8 cellular contexts compared by ENCODE assay signal in genomic region chr5:43555895-43556606, GRCh38. TPM values are rescaled to one million over a fixed set of nuclear protein-coding genes. Genes with fewer than 3 reads are reported as not detected.
DNase-seq lines count a peak whose midpoint lies in the region; ATAC-seq and TF ChIP-seq lines count a peak whose summit lies in the region.

No MANE protein-coding gene starts in this region.

- CTCF ChIA-PET in activated naive CD4-positive, alpha-beta T cell treated with anti-CD3 and anti-CD28 coated beads for 36 hours (lab: Charles Lee) = interaction anchor here (0.7 to 1.9 kb wide), 6 partner anchors 44 to 72 kb away, joined by 3 to 12 read pairs (median 3); partner anchors contain the start of genes NNT and TMEM267

- no peaks in the 10 kb centered on the region for H3K9me3 Mint-ChIP-seq in activated naive CD4-positive, alpha-beta T cell treated with anti-CD3 and anti-CD28 coated beads for 36 hours

- H3K4me1 ChIP-seq in Peyer's patch = peaks cover 0 to 32% (median 2%) of the 10 kb centered on the region in 4 donors
- no peaks in the 10 kb centered on the region for H3K4me1 ChIP-seq in ovary (ENCODE audit: insufficient read depth)
- peaks cover 26 to 28% of the 10 kb centered on the region in 2 donors for H3K4me1 ChIP-seq in thyroid gland

- peak overlapping the region; percentile 90 to 96 (median 95) for H3K27ac ChIP-seq in Peyer's patch
- H3K27ac ChIP-seq in ovary = peak overlapping the region; percentile 95 to 97
- H3K27ac ChIP-seq in thyroid gland = peak overlapping the region; percentile 94 to 99 (median 99)

- H3K4me1 Mint-ChIP-seq in activated naive CD4-positive, alpha-beta T cell treated with anti-CD3 and anti-CD28 coated beads for 36 hours (ENCODE audit: low read depth) = peaks cover 18% of the 10 kb centered on the region

- H3K27me3 ChIP-seq in Peyer's patch = no peaks in the 10 kb centered on the region
- H3K27me3 ChIP-seq in ovary = no peaks in the 10 kb centered on the region
- H3K27me3 ChIP-seq in thyroid gland = no peaks in the 10 kb centered on the region

- H3K36me3 ChIP-seq in Peyer's patch = no peaks in the 10 kb centered on the region
- H3K36me3 ChIP-seq in ovary = no peaks in the 10 kb centered on the region
- H3K36me3 ChIP-seq in thyroid gland = peaks cover 2 to 6% of the 10 kb centered on the region in 2 donors

- intact Hi-C loops in activated naive CD4-positive, alpha-beta T cell treated with anti-CD3 and anti-CD28 coated beads for 36 hours (cut with micrococcal nuclease) = loop anchor here (1.0 to 10.0 kb wide), 12 partner anchors 41 to 1219 kb away; partner anchors contain the start of genes C5orf34, NIM1K, NNT and TMEM267
- intact Hi-C loops in Right ventricle myocardium inferior (cut with DNase I) (loop anchor here (1.0 to 5.0 kb wide), 4 partner anchors 39 to 74 kb away; partner anchors contain the start of genes C5orf34, NNT and TMEM267), ovary (cut with DNase I) (loop anchor here in 3 of 4 donors (2.0 to 5.0 kb wide), 3 partner anchors 46 to 74 kb away; partner anchors contain the start of genes NNT (in 3 of the 3) and TMEM267 (in 1 of the 3)), thyroid gland (cut with DNase I) (no loop called here)

- H3K9me3 ChIP-seq in Peyer's patch (no peaks in the 10 kb centered on the region), ovary (no peaks in the 10 kb centered on the region), thyroid gland (no peaks in the 10 kb centered on the region)

- peak overlapping the region; percentile 84 for H3K4me3 Mint-ChIP-seq in activated naive CD4-positive, alpha-beta T cell treated with anti-CD3 and anti-CD28 coated beads for 36 hours

- no peak for TF ChIP-seq EP300 in ovary (IDR thresholded peaks at IDR 0.05)

- H3K4me3 ChIP-seq in Peyer's patch = peak overlapping the region; percentile 73 to 94 (median 86)
- H3K4me3 ChIP-seq in ovary = peak overlapping the region; percentile 88
- H3K4me3 ChIP-seq in thyroid gland (replicated peaks in 1 of 3) = peak overlapping the region; percentile 80 to 84 (median 84)

- H3K36me3 Mint-ChIP-seq in activated naive CD4-positive, alpha-beta T cell treated with anti-CD3 and anti-CD28 coated beads for 36 hours (ENCODE audit: low read depth) = peaks cover 6% of the 10 kb centered on the region

- H3K27me3 Mint-ChIP-seq in activated naive CD4-positive, alpha-beta T cell treated with anti-CD3 and anti-CD28 coated beads for 36 hours (ENCODE audit: low read depth) = peaks cover 3% of the 10 kb centered on the region

- TF ChIP-seq POLR2A in Peyer's patch (IDR thresholded peaks at IDR 0.05) = no peak
- TF ChIP-seq POLR2A in ovary (IDR thresholded peaks at IDR 0.05) = no peak
- no peak for TF ChIP-seq POLR2A in thyroid gland (IDR thresholded peaks at IDR 0.05)

- peak; percentile 52 for ATAC-seq in Right ventricle myocardium inferior

- 0% methylated on average over 41 to 44 of the region's 44 CpGs for WGBS in ovary, 3 donors
- WGBS in thyroid gland, 2 donors = 1 to 2% methylated on average over 13 to 21 of the region's 44 CpGs

- TF ChIP-seq CTCF in Peyer's patch (IDR thresholded peaks at IDR 0.05) (no peak), ovary (IDR thresholded peaks at IDR 0.05) (no peak), thyroid gland (IDR thresholded peaks at IDR 0.05) (no peak)

- DNase-seq in AG08396 (ENCODE audit: low spot score) (peak; percentile 73), GM19238 (ENCODE audit: insufficient read length, low spot score) (peak; percentile 39), HK-2 (ENCODE audit: unreplicated experiment) (peak; percentile 60), Peyer's patch (peak; percentile 66 to 75 (median 71)), Right ventricle myocardium inferior (ENCODE audit: missing footprints) (peak; percentile 81), ovary (peak; percentile 54 to 71 (median 64)), thyroid gland (peak; percentile 67 to 75)
- peak; percentile 65 for DNase-seq in activated naive CD4-positive, alpha-beta T cell treated with anti-CD3 and anti-CD28 coated beads for 36 hours

- peak overlapping the region; percentile 90 for H3K27ac Mint-ChIP-seq in activated naive CD4-positive, alpha-beta T cell treated with anti-CD3 and anti-CD28 coated beads for 36 hours

RNA-seq across cellular contexts. Expression of gene PAIP1, which starts 0.8 kb away (rescaled TPM):
- total RNA-seq in Peyer's patch (10 to 100 TPM; 45.9 to 61.1 (median 48.9) TPM), Right ventricle myocardium inferior (130 TPM), ovary (10 to 100 TPM; 45.3 to 75.8 (median 61.6) TPM), thyroid gland (100 to 1,000 TPM in 1 of 4 donors, 10 to 100 TPM in 3; 84.5 to 105 (median 98.5) TPM)
- total RNA-seq in activated naive CD4-positive, alpha-beta T cell treated with anti-CD3 and anti-CD28 coated beads for 36 hours = 10 to 100 TPM; 41.7 to 42.9 TPM
- polyA plus RNA-seq in ovary = 10 to 100 TPM; 49.7 to 65.9 TPM

RNA-seq across cellular contexts. Expression of gene C5orf34, which starts 41.1 kb away (rescaled TPM):
- total RNA-seq in Peyer's patch = 1 to 10 TPM in 2 of 4 donors, under 1 TPM in 2; 0.47 to 7.4 (median 1.3) TPM
- 10 to 100 TPM; 14.7 to 16.3 TPM for total RNA-seq in activated naive CD4-positive, alpha-beta T cell treated with anti-CD3 and anti-CD28 coated beads for 36 hours
- 0.73 TPM for total RNA-seq in Right ventricle myocardium inferior
- total RNA-seq in ovary = 1 to 10 TPM in 4 of 7 donors, under 1 TPM in 3; 0.48 to 3.8 (median 1.2) TPM
- polyA plus RNA-seq in ovary = 1 to 10 TPM; 1.2 to 2.5 TPM
- total RNA-seq in thyroid gland = 1 to 10 TPM in 3 of 4 donors, under 1 TPM in 1; 0.42 to 2.1 (median 1.6) TPM

RNA-seq across cellular contexts. Expression of gene NNT, which starts 46.9 kb away (rescaled TPM):
- total RNA-seq in Peyer's patch = 10 to 100 TPM; 30.5 to 59.7 (median 44.5) TPM
- total RNA-seq in activated naive CD4-positive, alpha-beta T cell treated with anti-CD3 and anti-CD28 coated beads for 36 hours = 10 to 100 TPM; 98.4 to 98.9 TPM
- 563 TPM for total RNA-seq in Right ventricle myocardium inferior
- total RNA-seq in ovary = 10 to 100 TPM; 17.2 to 44.7 (median 38.5) TPM
- polyA plus RNA-seq in ovary = 10 to 100 TPM; 12.2 to 51.9 TPM
- 100 to 1,000 TPM in 2 of 4 donors, 10 to 100 TPM in 2; 95.7 to 125 (median 104) TPM for total RNA-seq in thyroid gland

Comparison
In these comparisons a context has a peak if more than half of its experiments do, and no peak if none do; other contexts are left out.
1. Peak in every context shown above with its lines: DNase-seq, ATAC-seq, H3K4me3 ChIP-seq and H3K27ac ChIP-seq.